12 cellular contexts compared by ENCODE assay signal in genomic region chr2:152167070-152167469, GRCh38. TPM values are rescaled to one million over a fixed set of nuclear protein-coding genes. Genes with fewer than 3 reads are reported as not detected.
DNase-seq lines count a peak whose midpoint lies in the region; ATAC-seq, FAIRE-seq and TF ChIP-seq lines count a peak whose summit lies in the region.
"Had no signal": no experiment of that assay in that cellular context is flagged by ENCODE, and none has a peak within 500 bp of the region (broad histone marks: within the 10 kb centered on the region; RNA-seq: fewer than 3 reads in every experiment).

No MANE protein-coding gene starts in this region.

- peak overlapping the region; percentile 17; the same call in 1 of the 3 replicates for H3K4me2 ChIP-seq in A549

- no peak for TF ChIP-seq POLR2A in A549 (IDR thresholded peaks at IDR 0.05; ENCODE audit: low read length)
- no peak for TF ChIP-seq POLR2A in GM12892 (IDR thresholded peaks at IDR 0.05; ENCODE audit: low read depth, low read length)

- no peak for ATAC-seq in A549
- ATAC-seq in GM19043 (IDR thresholded peaks at IDR 0.05; ENCODE audit: low read depth, unreplicated experiment): peak; percentile 48
- ATAC-seq in HG03045 (IDR thresholded peaks at IDR 0.05; ENCODE audit: unreplicated experiment): peak; percentile 36
- ATAC-seq: effector memory CD8-positive, alpha-beta T cell; HCT116 had no signal

- peaks cover 56% of the 10 kb centered on the region for H3K4me1 ChIP-seq in A549

- no peak for TF ChIP-seq RAD21 in A549 (conservative IDR thresholded peaks at IDR 0.05 in 1 of 2, IDR thresholded peaks at IDR 0.05 in 1 of 2)

- TF ChIP-seq CTCF in A549 (IDR thresholded peaks at IDR 0.05) (no peak), coronary artery (IDR thresholded peaks at IDR 0.05) (no peak)

- H3K9me3 ChIP-seq in A549: no peaks in the 10 kb centered on the region
- H3K9me3 ChIP-seq: transverse colon had no signal

- 0 out of 6 replicates have a peak overlapping the region, but pooled peaks of 1 of the 2 experiments have one; percentile 2 for H3K27ac ChIP-seq in A549
- H3K27ac ChIP-seq in coronary artery: peak overlapping the region in 1 of 2 donors; percentile 37

- WGBS in A549 (ENCODE audit: missing lambda C conversion rate): 73% methylated on average over 2 of the region's 2 CpGs

- CTCF ChIA-PET in A549 (lab: Yijun Ruan, JAX): interaction anchor here (0.6 to 6.4 kb wide), 5 partner anchors 8 to 550 kb away, joined by 3 to 41 read pairs (median 4); partner anchors contain the start of genes PRPF40A and STAM2

- H3K4me3 ChIP-seq in A549 (no peak overlapping the region), coronary artery (peak overlapping the region; percentile 23)
- H3K4me3 ChIP-seq: transverse colon had no signal

- POLR2A ChIA-PET in A549 (lab: Yijun Ruan, JAX): no interaction called here

- TF ChIP-seq EP300 in A549 (IDR thresholded peaks at IDR 0.05): no peak

- FAIRE-seq in A549 (lab: Jason Lieb, UNC) (no peak), GM12892 (lab: Jason Lieb, UNC) (no peak)

- DNase-seq in A549 (ENCODE audit: low read depth in 1 of 2, low spot score in 1 of 2) (no peak), coronary artery (ENCODE audit: low spot score) (no peak), superior temporal gyrus (ENCODE audit: extremely low spot score) (no peak), DMS153 (lab: John Stamatoyannopoulos, UW) (no peak), GM12892 (ENCODE audit: insufficient read length) (no peak)
- no peak for DNase-seq in activated CD4-positive, alpha-beta T cell treated with anti-CD3 and anti-CD28 coated beads, Interleukin-2, amount 50 U/mL, for 48 hours
- DNase-seq: effector memory CD8-positive, alpha-beta T cell; NCI-H1436; transverse colon had no signal

TF ChIP-seq in A549, 52 proteins besides CTCF, POLR2A, EP300 and RAD21:
- TF ChIP-seq FOXS1 (CRISPR knock-in tag; IDR thresholded peaks at IDR 0.05): no peak
- TF ChIP-seq MYC (IDR thresholded peaks at IDR 0.05; ENCODE audit: borderline replicate concordance, low read length): no peak
- TF ChIP-seq, protein P1, sequence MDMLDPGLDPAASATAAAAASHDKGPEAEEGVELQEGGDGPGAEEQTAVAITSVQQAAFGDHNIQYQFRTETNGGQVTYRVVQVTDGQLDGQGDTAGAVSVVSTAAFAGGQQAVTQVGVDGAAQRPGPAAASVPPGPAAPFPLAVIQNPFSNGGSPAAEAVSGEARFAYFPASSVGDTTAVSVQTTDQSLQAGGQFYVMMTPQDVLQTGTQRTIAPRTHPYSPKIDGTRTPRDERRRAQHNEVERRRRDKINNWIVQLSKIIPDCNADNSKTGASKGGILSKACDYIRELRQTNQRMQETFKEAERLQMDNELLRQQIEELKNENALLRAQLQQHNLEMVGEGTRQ (IDR thresholded peaks at IDR 0.05): no peak
- TF ChIP-seq FOSL2 (IDR thresholded peaks at IDR 0.05): no peak
- TF ChIP-seq FOSL2 (CRISPR knock-in tag; IDR thresholded peaks at IDR 0.05): no peak
- TF ChIP-seq ESRRA (IDR thresholded peaks at IDR 0.05; ENCODE audit: borderline replicate concordance, low read length): no peak
- TF ChIP-seq ZNF302 (CRISPR knock-in tag; IDR thresholded peaks at IDR 0.05): no peak

RNA-seq across cellular contexts. Expression of gene STAM2, which starts 8.5 kb away (rescaled TPM):
- polyA plus RNA-seq in A549 (2011; rRNA removed) (25.7 and 34.5 TPM in 2 replicates), A549 (2017; fragmentation: RNase III; extraction: RNeasy Plus Mini Kit Qiagen cat#74134 plus additional on column Dnase treatment) (13.3 to 14.5 TPM (median 13.8 TPM) in 3 replicates)
- polyA plus RNA-seq in A549 (2012; cell fraction: cytosol; rRNA removed): 3.0 and 4.0 TPM in 2 replicates
- 4.0 and 4.7 TPM in 2 replicates for polyA plus RNA-seq in A549 (2012; cell fraction: nucleus; rRNA removed)
- 32.2 and 33.3 TPM in 2 replicates for polyA minus RNA-seq in A549 (2011; rRNA and poly(A)+ RNA removed)
- polyA plus RNA-seq in GM12892 (2012; ENCODE audit: missing spikeins): 12.0 TPM

Comparison
In these comparisons a context has a peak if more than half of its experiments do, and no peak if none do; other contexts are left out.
1. ATAC-seq: peak in GM19043 (single experiment) and HG03045 (single experiment); none in A549 (0 of 2).